ENCODE assay signal across 1 cellular context in genomic region chr3:196533260-196533681, GRCh38.
TF ChIP-seq lines count a peak whose summit lies in the region.

No MANE protein-coding gene starts in this region.

TF ChIP-seq in HepG2, 621 proteins besides CTCF, POLR2A, EP300 and RAD21:
- TF ChIP-seq TAF15 (IDR thresholded peaks at IDR 0.05; ENCODE audit: low read depth, low read length, poor library complexity, severe bottlenecking) (no peak), KLF16 (CRISPR knock-in tag; IDR thresholded peaks at IDR 0.05) (no peak)
